38 cellular contexts compared by ENCODE assay signal in the genomic region with DNA sequence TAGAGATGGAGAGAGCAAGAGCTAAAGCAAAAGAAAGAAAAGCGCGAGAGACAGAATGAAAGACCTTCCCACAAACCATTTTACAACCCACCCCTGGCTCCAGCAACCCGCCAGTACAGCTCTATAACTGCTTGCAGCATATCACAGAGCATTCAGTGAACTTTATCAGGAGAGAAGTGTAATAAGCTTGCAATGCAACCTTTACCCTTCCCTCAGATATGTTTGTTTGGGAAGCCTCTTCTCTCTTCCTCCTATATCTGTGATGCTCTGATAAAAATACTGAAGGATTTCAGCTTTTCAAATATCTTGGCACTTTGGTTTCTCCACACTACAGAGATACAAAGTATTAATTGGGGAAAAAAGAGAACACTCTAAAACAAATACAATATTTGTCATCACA. TPM values are rescaled to one million over a fixed set of nuclear protein-coding genes. Genes with fewer than 3 reads are reported as not detected.
"Had no signal": no experiment of that assay in that cellular context is flagged by ENCODE, and none has a peak within 500 bp of the region (broad histone marks: within the 10 kb centered on the region; RNA-seq: fewer than 3 reads in every experiment).

No MANE protein-coding gene starts in this region.

- H3K4me3 ChIP-seq: ascending aorta, cardiac muscle cell had no signal

- ATAC-seq: activated CD8-positive, alpha-beta T cell treated with anti-CD3 and anti-CD28 coated beads for 36 hours; activated naive CD8-positive, alpha-beta T cell treated with anti-CD3 and anti-CD28 coated beads, Interleukin-2, amount 50 U/mL, for 24 hours had no signal

- H3K27ac ChIP-seq: ascending aorta, cardiac muscle cell, VCaP had no signal

- H3K9me3 Mint-ChIP-seq: activated B cell treated with CpG ODN at 0.5 μM for 24 hours; activated CD4-positive, alpha-beta memory T cell treated with anti-CD3 and anti-CD28 coated beads for 36 hours; activated CD4-positive, alpha-beta T cell treated with anti-CD3 and anti-CD28 coated beads, Interleukin-2, amount 10 ng/mL, durations not matched to agents 24 days and 14 days; activated CD8-positive, alpha-beta T cell treated with anti-CD3 and anti-CD28 coated beads for 36 hours; activated naive CD4-positive, alpha-beta T cell treated with anti-CD3 and anti-CD28 coated beads, Interleukin-2, amount 10 ng/mL, durations not matched to agents 7 days and 5 days; activated naive CD4-positive, alpha-beta T cell treated with anti-CD3 and anti-CD28 coated beads, Interleukin-2, amount 50 U/mL, for 24 hours; activated naive CD8-positive, alpha-beta T cell treated with anti-CD3 and anti-CD28 coated beads, Interleukin-2, amount 10 ng/mL, durations not matched to agents 7 days and 5 days; activated naive CD8-positive, alpha-beta T cell treated with anti-CD3 and anti-CD28 coated beads, Interleukin-2, amount 50 U/mL, for 24 hours; activated T-cell treated with anti-CD3 and anti-CD28 coated beads, Interleukin-2, amount 50 U/mL, for 24 hours; activated T-helper 2 cell treated with anti-CD3 and anti-CD28 coated beads, Interferon-gamma antibody, Interleukin-2, Interleukin-4, amounts not matched to agents 10 μg/mL and 5 μg/mL and 100 μg/mL, durations not matched to agents 14 hours and 24 hours and 36 hours; brain; central memory CD8-positive, alpha-beta T cell; T-helper 1 cell treated with Interleukin-12 subunit alpha and Interleukin-12 subunit beta and Interleukin-4 antibody, amounts not matched to agents 30 μg/mL and 1 μg/mL, for 36 hours; T-helper 2 cell treated with Interferon-gamma antibody and Interleukin-4, amounts not matched to agents 5 μg/mL and 100 μg/mL, for 36 hours had no signal

- H3K4me1 Mint-ChIP-seq: activated B cell treated with CpG ODN at 0.5 μM for 24 hours; activated CD4-positive, alpha-beta T cell treated with anti-CD3 and anti-CD28 coated beads, Interleukin-2, amount 10 ng/mL, durations not matched to agents 24 days and 14 days; activated naive CD4-positive, alpha-beta T cell treated with anti-CD3 and anti-CD28 coated beads, Interleukin-2, amount 10 ng/mL, durations not matched to agents 7 days and 5 days; activated naive CD4-positive, alpha-beta T cell treated with anti-CD3 and anti-CD28 coated beads, Interleukin-2, amount 50 U/mL, for 24 hours; activated naive CD8-positive, alpha-beta T cell treated with anti-CD3 and anti-CD28 coated beads, Interleukin-2, amount 10 ng/mL, durations not matched to agents 7 days and 5 days; activated naive CD8-positive, alpha-beta T cell treated with anti-CD3 and anti-CD28 coated beads, Interleukin-2, amount 50 U/mL, for 24 hours; brain; central memory CD8-positive, alpha-beta T cell had no signal

- H3K27ac Mint-ChIP-seq: activated B cell treated with CpG ODN at 0.5 μM for 24 hours; activated CD4-positive, alpha-beta memory T cell treated with anti-CD3 and anti-CD28 coated beads for 36 hours; activated CD4-positive, alpha-beta T cell treated with anti-CD3 and anti-CD28 coated beads, Interleukin-2, amount 10 ng/mL, durations not matched to agents 24 days and 14 days; activated CD8-positive, alpha-beta T cell treated with anti-CD3 and anti-CD28 coated beads for 36 hours; activated naive CD4-positive, alpha-beta T cell treated with anti-CD3 and anti-CD28 coated beads, Interleukin-2, amount 10 ng/mL, durations not matched to agents 7 days and 5 days; activated naive CD4-positive, alpha-beta T cell treated with anti-CD3 and anti-CD28 coated beads, Interleukin-2, amount 50 U/mL, for 24 hours; activated naive CD8-positive, alpha-beta T cell; activated naive CD8-positive, alpha-beta T cell treated with anti-CD3 and anti-CD28 coated beads, Interleukin-2, amount 10 ng/mL, durations not matched to agents 7 days and 5 days; activated naive CD8-positive, alpha-beta T cell treated with anti-CD3 and anti-CD28 coated beads, Interleukin-2, amount 50 U/mL, for 24 hours; activated T-cell treated with anti-CD3 and anti-CD28 coated beads, Interleukin-2, amount 50 U/mL, for 24 hours; activated T-helper 2 cell treated with anti-CD3 and anti-CD28 coated beads, Interferon-gamma antibody, Interleukin-2, Interleukin-4, amounts not matched to agents 10 μg/mL and 5 μg/mL and 100 μg/mL, durations not matched to agents 14 hours and 24 hours and 36 hours; brain; T-helper 1 cell treated with Interleukin-12 subunit alpha and Interleukin-12 subunit beta and Interleukin-4 antibody, amounts not matched to agents 30 μg/mL and 1 μg/mL, for 36 hours; T-helper 2 cell treated with Interferon-gamma antibody and Interleukin-4, amounts not matched to agents 5 μg/mL and 100 μg/mL, for 36 hours had no signal

- H3K27me3 ChIP-seq: ascending aorta, cardiac muscle cell had no signal

- H3K4me1 ChIP-seq: ascending aorta had no signal

- DNase-seq: activated B cell treated with CpG ODN at 0.5 μM for 24 hours; activated CD4-positive, alpha-beta memory T cell treated with anti-CD3 and anti-CD28 coated beads for 36 hours; activated CD4-positive, alpha-beta T cell treated with anti-CD3 and anti-CD28 coated beads for 4 hours; activated CD4-positive, alpha-beta T cell treated with anti-CD3 and anti-CD28 coated beads, Interleukin-2, amount 10 ng/mL, durations not matched to agents 24 days and 14 days; activated CD4-positive, alpha-beta T cell treated with anti-CD3 and anti-CD28 coated beads, Interleukin-2, amount 50 U/mL, for 1 hour; activated CD4-positive, alpha-beta T cell treated with anti-CD3 and anti-CD28 coated beads, Interleukin-2, amount 50 U/mL, for 4 hours; activated CD4-positive, CD25-positive, alpha-beta regulatory T cell treated with anti-CD3 and anti-CD28 coated beads, Interleukin-2, amount 50 U/mL, for 72 hours; activated CD8-positive, alpha-beta memory T cell treated with anti-CD3 and anti-CD28 coated beads, Interleukin-2, amount 50 U/mL, for 4 hours; activated CD8-positive, alpha-beta T cell treated with anti-CD3 and anti-CD28 coated beads for 36 hours; activated effector memory CD4-positive, alpha-beta T cell treated with Interleukin-2 at 50 U/mL for 16 hours; activated gamma-delta T cell; activated naive CD4-positive, alpha-beta T cell treated with anti-CD3 and anti-CD28 coated beads, Interleukin-2, amount 10 ng/mL, durations not matched to agents 7 days and 5 days; activated naive CD4-positive, alpha-beta T cell treated with Interleukin-2 at 50 U/mL for 16 hours; activated naive CD8-positive, alpha-beta T cell treated with anti-CD3 and anti-CD28 coated beads, Interleukin-2, amount 10 ng/mL, durations not matched to agents 7 days and 5 days; activated naive CD8-positive, alpha-beta T cell treated with anti-CD3 and anti-CD28 coated beads, Interleukin-2, amount 50 U/mL, for 24 hours; activated T-cell treated with anti-CD3 and anti-CD28 coated beads for 4 hours; activated T-cell treated with anti-CD3 and anti-CD28 coated beads, Interleukin-2, amount 50 U/mL, for 24 hours; activated T-cell treated with anti-CD3 and anti-CD28 coated beads, Interleukin-2, amount 50 U/mL, for 48 hours; amygdala; anterior cingulate cortex; caudate nucleus; cerebellar nuclear complex; SW 1271; T-helper 1 cell; T-helper 2 cell; T-helper 9 cell had no signal

- H3K9me3 ChIP-seq: ascending aorta had no signal

- H3K36me3 ChIP-seq: ascending aorta, cardiac muscle cell had no signal

- H3K36me3 Mint-ChIP-seq: activated CD4-positive, alpha-beta memory T cell treated with anti-CD3 and anti-CD28 coated beads for 36 hours; activated naive CD4-positive, alpha-beta T cell treated with anti-CD3 and anti-CD28 coated beads, Interleukin-2, amount 10 ng/mL, durations not matched to agents 7 days and 5 days; activated naive CD4-positive, alpha-beta T cell treated with anti-CD3 and anti-CD28 coated beads, Interleukin-2, amount 50 U/mL, for 24 hours; activated naive CD8-positive, alpha-beta T cell; activated naive CD8-positive, alpha-beta T cell treated with anti-CD3 and anti-CD28 coated beads, Interleukin-2, amount 10 ng/mL, durations not matched to agents 7 days and 5 days; brain had no signal

- H3K4me3 Mint-ChIP-seq: activated B cell treated with CpG ODN at 0.5 μM for 24 hours; activated CD4-positive, alpha-beta memory T cell treated with anti-CD3 and anti-CD28 coated beads for 36 hours; activated CD4-positive, alpha-beta T cell treated with anti-CD3 and anti-CD28 coated beads, Interleukin-2, amount 10 ng/mL, durations not matched to agents 24 days and 14 days; activated CD8-positive, alpha-beta T cell treated with anti-CD3 and anti-CD28 coated beads for 36 hours; activated naive CD4-positive, alpha-beta T cell treated with anti-CD3 and anti-CD28 coated beads, Interleukin-2, amount 10 ng/mL, durations not matched to agents 7 days and 5 days; activated naive CD4-positive, alpha-beta T cell treated with anti-CD3 and anti-CD28 coated beads, Interleukin-2, amount 50 U/mL, for 24 hours; activated naive CD8-positive, alpha-beta T cell; activated naive CD8-positive, alpha-beta T cell treated with anti-CD3 and anti-CD28 coated beads, Interleukin-2, amount 10 ng/mL, durations not matched to agents 7 days and 5 days; activated naive CD8-positive, alpha-beta T cell treated with anti-CD3 and anti-CD28 coated beads, Interleukin-2, amount 50 U/mL, for 24 hours; activated T-cell treated with anti-CD3 and anti-CD28 coated beads, Interleukin-2, amount 50 U/mL, for 24 hours; brain; central memory CD8-positive, alpha-beta T cell; T-helper 1 cell treated with Interleukin-12 subunit alpha and Interleukin-12 subunit beta and Interleukin-4 antibody, amounts not matched to agents 30 μg/mL and 1 μg/mL, for 36 hours; T-helper 2 cell treated with Interferon-gamma antibody and Interleukin-4, amounts not matched to agents 5 μg/mL and 100 μg/mL, for 36 hours had no signal

RNA-seq across cellular contexts. Expression of gene CRP, which starts 6.9 kb away (rescaled TPM):
- total RNA-seq: activated B cell treated with CpG ODN at 0.5 μM for 24 hours; activated CD4-positive, alpha-beta memory T cell treated with anti-CD3 and anti-CD28 coated beads for 36 hours; activated CD4-positive, alpha-beta T cell treated with anti-CD3 and anti-CD28 coated beads, Interleukin-2, amount 10 ng/mL, durations not matched to agents 24 days and 14 days; activated CD8-positive, alpha-beta memory T cell treated with anti-CD3 and anti-CD28 coated beads for 36 hours; activated CD8-positive, alpha-beta T cell treated with anti-CD3 and anti-CD28 coated beads for 36 hours; activated naive CD8-positive, alpha-beta T cell treated with anti-CD3 and anti-CD28 coated beads, Interleukin-2, amount 10 ng/mL, durations not matched to agents 7 days and 5 days; activated T-helper 2 cell treated with anti-CD3 and anti-CD28 coated beads, Interferon-gamma antibody, Interleukin-2, Interleukin-4, amounts not matched to agents 10 μg/mL and 5 μg/mL and 100 μg/mL, durations not matched to agents 14 hours and 24 hours and 36 hours; bronchial epithelial cell; cardiac muscle cell had no signal
